9 cellular contexts compared by ENCODE assay signal in the genomic region with DNA sequence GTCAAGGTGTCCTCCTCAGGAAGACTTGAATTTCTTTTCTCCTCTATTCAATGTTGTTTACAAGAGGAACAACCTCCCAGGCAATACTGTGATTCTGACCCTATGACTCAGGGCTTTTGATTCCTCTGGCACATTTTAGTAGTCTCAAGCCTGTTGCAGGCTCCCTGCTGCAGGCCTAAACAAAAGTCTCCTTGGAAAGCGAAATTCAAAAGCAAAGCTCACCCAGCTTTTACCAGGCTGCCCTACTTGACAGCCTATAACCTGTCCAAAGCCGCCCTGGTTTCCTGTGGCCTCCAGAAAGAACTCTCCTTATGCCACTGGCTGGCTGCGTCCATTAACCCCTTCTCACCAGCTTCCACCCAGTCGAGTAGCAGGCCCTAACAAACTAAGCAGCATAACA. TPM values are rescaled to one million over a fixed set of nuclear protein-coding genes. Genes with fewer than 3 reads are reported as not detected.
DNase-seq lines count a peak whose midpoint lies in the region; ATAC-seq lines count a peak whose summit lies in the region.
"Had no signal": no experiment of that assay in that cellular context is flagged by ENCODE, and none has a peak within 500 bp of the region (broad histone marks: within the 10 kb centered on the region; RNA-seq: fewer than 3 reads in every experiment).

No MANE protein-coding gene starts in this region.

- DNase-seq in AG08396 (ENCODE audit: low spot score) (peak; percentile 73), NT2/D1 (ENCODE audit: low read depth, low spot score) (no peak), epithelial cell of prostate (ENCODE audit: low read depth, low spot score) (peak; percentile 88), SJCRH30 (no peak), HK-2 (ENCODE audit: unreplicated experiment) (no peak), SHP77 (lab: John Stamatoyannopoulos, UW) (no peak)

- ATAC-seq in HG02759 (IDR thresholded peaks at IDR 0.05; ENCODE audit: unreplicated experiment), result no peak

- peak overlapping the region; percentile 98 for H3K27ac ChIP-seq in epithelial cell of prostate
- H3K27ac ChIP-seq in muscle layer of duodenum (ENCODE audit: low read length), result peak overlapping the region; percentile 49
- no peak overlapping the region for H3K27ac ChIP-seq in SJCRH30
- H3K27ac ChIP-seq: VCaP had no signal

- no peaks in the 10 kb centered on the region for H3K27me3 ChIP-seq in NT2/D1 (ENCODE audit: insufficient read depth, insufficient read length)
- H3K27me3 ChIP-seq in muscle layer of duodenum (ENCODE audit: low read depth, low read length), result no peaks in the 10 kb centered on the region
- no peaks in the 10 kb centered on the region for H3K27me3 ChIP-seq in SJCRH30

- peak overlapping the region; percentile 12 for H3K9ac ChIP-seq in NT2/D1 (ENCODE audit: insufficient read length, low read depth)

- H3K4me3 ChIP-seq in NT2/D1 (ENCODE audit: insufficient read length, low read depth) (no peak overlapping the region), muscle layer of duodenum (ENCODE audit: low read depth in 1 of 2, low read length in 2 of 2) (no peak overlapping the region), SJCRH30 (no peak overlapping the region)

- peaks cover 3% of the 10 kb centered on the region for H3K4me1 ChIP-seq in NT2/D1 (ENCODE audit: insufficient read depth, insufficient read length)
- peaks cover 10 to 38% of the 10 kb centered on the region in 2 donors for H3K4me1 ChIP-seq in muscle layer of duodenum (ENCODE audit: control insufficient read depth in 1 of 2, insufficient read depth in 2 of 2, low read length in 2 of 2)
- H3K4me1 ChIP-seq in SJCRH30, result peaks cover 12% of the 10 kb centered on the region

- no peaks in the 10 kb centered on the region for H3K9me3 ChIP-seq in NT2/D1 (ENCODE audit: insufficient read depth, low read length)
- no peaks in the 10 kb centered on the region for H3K9me3 ChIP-seq in muscle layer of duodenum (ENCODE audit: control insufficient read depth in 1 of 2, low read length in 2 of 2)
- no peaks in the 10 kb centered on the region for H3K9me3 ChIP-seq in SJCRH30 (replicated peaks)

- H3K36me3 ChIP-seq in NT2/D1 (ENCODE audit: insufficient read depth, insufficient read length, low read length) (peaks cover 11% of the 10 kb centered on the region), muscle layer of duodenum (ENCODE audit: control insufficient read depth in 1 of 2, insufficient read depth in 2 of 2, low read length in 2 of 2) (no peaks in the 10 kb centered on the region), SJCRH30 (no peaks in the 10 kb centered on the region; the same call in 1 of the 2 replicates)

RNA-seq across cellular contexts. Expression of a gene that starts 11.6 kb away (rescaled TPM):
- 9.2 and 10.7 TPM in 2 replicates for total RNA-seq in SJCRH30 (2014; rRNA removed; shearing (Covaris generic))

RNA-seq across cellular contexts. Expression of a gene that starts 11.9 kb away (rescaled TPM):
- total RNA-seq in SJCRH30 (2014; rRNA removed; shearing (Covaris generic)), result 41.8 and 50.5 TPM in 2 replicates

Comparison
In these comparisons a context has a peak if more than half of its experiments do, and no peak if none do; other contexts are left out.
1. DNase-seq: peak in AG08396 (single experiment) and epithelial cell of prostate (single experiment); none in NT2/D1 (single experiment), SJCRH30 (0 of 2), HK-2 (single experiment) and SHP77 (0 of 2).